Comparison of ENCODE assay signal across 1 cellular context in the genomic region with DNA sequence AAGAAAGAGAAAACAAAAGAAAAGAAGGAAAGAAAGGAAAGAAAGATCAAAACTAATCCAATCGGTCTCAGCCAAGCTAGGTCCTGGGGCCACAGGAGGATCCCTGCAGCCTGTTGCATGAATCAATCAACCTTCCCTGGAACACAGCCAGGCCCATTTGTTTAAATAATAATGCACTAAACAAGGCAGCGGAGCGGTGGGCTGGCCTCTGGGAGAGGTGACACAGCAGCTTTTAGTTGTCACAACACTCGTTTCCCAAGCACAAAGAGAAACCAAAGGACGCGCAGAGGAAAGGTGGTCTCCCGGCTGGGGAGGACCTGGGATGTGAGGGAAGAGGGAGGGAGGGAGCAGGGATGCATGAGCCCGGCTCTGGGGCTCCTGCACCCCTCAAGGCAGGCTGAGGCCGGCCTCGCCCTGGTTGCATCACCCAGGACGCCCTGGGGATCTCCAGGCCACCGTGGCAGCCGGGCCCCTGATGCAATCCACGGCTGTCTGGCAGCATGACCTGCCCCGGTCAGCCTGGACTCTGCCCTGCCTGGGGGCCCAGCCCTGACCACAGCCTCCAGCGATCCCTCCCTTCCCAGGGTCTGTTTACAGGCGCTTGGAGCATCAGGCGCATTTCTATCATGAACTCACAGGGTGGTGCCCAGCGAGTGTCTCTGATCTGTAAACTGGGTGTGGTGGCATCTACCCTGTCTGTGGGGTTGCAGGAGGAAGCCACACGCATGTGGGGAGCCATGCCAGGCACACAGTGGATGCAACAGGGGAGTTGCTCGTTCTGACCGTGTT.
A peak's percentile ranks its signal among the peaks of the same experiment; 100 is the strongest.
TF ChIP-seq lines count a peak whose summit lies in the region.

No MANE protein-coding gene starts in this region.

TF ChIP-seq in K562, 482 proteins besides CTCF, POLR2A, EP300 and RAD21 (continued from another document and continues in another):
- TF ChIP-seq, protein P1, sequence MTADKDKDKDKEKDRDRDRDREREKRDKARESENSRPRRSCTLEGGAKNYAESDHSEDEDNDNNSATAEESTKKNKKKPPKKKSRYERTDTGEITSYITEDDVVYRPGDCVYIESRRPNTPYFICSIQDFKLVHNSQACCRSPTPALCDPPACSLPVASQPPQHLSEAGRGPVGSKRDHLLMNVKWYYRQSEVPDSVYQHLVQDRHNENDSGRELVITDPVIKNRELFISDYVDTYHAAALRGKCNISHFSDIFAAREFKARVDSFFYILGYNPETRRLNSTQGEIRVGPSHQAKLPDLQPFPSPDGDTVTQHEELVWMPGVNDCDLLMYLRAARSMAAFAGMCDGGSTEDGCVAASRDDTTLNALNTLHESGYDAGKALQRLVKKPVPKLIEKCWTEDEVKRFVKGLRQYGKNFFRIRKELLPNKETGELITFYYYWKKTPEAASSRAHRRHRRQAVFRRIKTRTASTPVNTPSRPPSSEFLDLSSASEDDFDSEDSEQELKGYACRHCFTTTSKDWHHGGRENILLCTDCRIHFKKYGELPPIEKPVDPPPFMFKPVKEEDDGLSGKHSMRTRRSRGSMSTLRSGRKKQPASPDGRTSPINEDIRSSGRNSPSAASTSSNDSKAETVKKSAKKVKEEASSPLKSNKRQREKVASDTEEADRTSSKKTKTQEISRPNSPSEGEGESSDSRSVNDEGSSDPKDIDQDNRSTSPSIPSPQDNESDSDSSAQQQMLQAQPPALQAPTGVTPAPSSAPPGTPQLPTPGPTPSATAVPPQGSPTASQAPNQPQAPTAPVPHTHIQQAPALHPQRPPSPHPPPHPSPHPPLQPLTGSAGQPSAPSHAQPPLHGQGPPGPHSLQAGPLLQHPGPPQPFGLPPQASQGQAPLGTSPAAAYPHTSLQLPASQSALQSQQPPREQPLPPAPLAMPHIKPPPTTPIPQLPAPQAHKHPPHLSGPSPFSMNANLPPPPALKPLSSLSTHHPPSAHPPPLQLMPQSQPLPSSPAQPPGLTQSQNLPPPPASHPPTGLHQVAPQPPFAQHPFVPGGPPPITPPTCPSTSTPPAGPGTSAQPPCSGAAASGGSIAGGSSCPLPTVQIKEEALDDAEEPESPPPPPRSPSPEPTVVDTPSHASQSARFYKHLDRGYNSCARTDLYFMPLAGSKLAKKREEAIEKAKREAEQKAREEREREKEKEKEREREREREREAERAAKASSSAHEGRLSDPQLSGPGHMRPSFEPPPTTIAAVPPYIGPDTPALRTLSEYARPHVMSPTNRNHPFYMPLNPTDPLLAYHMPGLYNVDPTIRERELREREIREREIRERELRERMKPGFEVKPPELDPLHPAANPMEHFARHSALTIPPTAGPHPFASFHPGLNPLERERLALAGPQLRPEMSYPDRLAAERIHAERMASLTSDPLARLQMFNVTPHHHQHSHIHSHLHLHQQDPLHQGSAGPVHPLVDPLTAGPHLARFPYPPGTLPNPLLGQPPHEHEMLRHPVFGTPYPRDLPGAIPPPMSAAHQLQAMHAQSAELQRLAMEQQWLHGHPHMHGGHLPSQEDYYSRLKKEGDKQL (CRISPR knock-in tag; IDR thresholded peaks at IDR 0.05; ENCODE audit: borderline replicate concordance), result no peak
- TF ChIP-seq ILF3 (IDR thresholded peaks at IDR 0.05; ENCODE audit: borderline replicate concordance), result no peak
- TF ChIP-seq NRF1 (conservative IDR thresholded peaks at IDR 0.05 in 1 of 2, IDR thresholded peaks at IDR 0.05 in 1 of 2), result peak; percentile 46 to 58
- no peak for TF ChIP-seq PHB (CRISPR knock-in tag; IDR thresholded peaks at IDR 0.05)
- no peak for TF ChIP-seq U2AF2 (optimal IDR thresholded peaks at IDR 0.05; ENCODE audit: low read depth, low read length)
- no peak for TF ChIP-seq STAG1 (CRISPR knock-in tag; IDR thresholded peaks at IDR 0.05; ENCODE audit: borderline replicate concordance)
- no peak for TF ChIP-seq KAT8 (IDR thresholded peaks at IDR 0.05; ENCODE audit: low read depth)
- TF ChIP-seq, protein P2, sequence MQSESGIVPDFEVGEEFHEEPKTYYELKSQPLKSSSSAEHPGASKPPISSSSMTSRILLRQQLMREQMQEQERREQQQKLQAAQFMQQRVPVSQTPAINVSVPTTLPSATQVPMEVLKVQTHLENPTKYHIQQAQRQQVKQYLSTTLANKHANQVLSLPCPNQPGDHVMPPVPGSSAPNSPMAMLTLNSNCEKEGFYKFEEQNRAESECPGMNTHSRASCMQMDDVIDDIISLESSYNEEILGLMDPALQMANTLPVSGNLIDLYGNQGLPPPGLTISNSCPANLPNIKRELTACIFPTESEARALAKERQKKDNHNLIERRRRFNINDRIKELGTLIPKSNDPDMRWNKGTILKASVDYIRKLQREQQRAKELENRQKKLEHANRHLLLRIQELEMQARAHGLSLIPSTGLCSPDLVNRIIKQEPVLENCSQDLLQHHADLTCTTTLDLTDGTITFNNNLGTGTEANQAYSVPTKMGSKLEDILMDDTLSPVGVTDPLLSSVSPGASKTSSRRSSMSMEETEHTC (IDR thresholded peaks at IDR 0.05), result no peak
- TF ChIP-seq, protein P3, sequence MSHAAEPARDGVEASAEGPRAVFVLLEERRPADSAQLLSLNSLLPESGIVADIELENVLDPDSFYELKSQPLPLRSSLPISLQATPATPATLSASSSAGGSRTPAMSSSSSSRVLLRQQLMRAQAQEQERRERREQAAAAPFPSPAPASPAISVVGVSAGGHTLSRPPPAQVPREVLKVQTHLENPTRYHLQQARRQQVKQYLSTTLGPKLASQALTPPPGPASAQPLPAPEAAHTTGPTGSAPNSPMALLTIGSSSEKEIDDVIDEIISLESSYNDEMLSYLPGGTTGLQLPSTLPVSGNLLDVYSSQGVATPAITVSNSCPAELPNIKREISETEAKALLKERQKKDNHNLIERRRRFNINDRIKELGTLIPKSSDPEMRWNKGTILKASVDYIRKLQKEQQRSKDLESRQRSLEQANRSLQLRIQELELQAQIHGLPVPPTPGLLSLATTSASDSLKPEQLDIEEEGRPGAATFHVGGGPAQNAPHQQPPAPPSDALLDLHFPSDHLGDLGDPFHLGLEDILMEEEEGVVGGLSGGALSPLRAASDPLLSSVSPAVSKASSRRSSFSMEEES (CRISPR knock-in tag; IDR thresholded peaks at IDR 0.05), result no peak
- no peak for TF ChIP-seq DDX20 (tag; IDR thresholded peaks at IDR 0.05; ENCODE audit: low read depth)
- TF ChIP-seq, protein P4, sequence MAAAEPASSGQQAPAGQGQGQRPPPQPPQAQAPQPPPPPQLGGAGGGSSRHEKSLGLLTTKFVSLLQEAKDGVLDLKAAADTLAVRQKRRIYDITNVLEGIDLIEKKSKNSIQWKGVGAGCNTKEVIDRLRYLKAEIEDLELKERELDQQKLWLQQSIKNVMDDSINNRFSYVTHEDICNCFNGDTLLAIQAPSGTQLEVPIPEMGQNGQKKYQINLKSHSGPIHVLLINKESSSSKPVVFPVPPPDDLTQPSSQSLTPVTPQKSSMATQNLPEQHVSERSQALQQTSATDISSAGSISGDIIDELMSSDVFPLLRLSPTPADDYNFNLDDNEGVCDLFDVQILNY (CRISPR knock-in tag; IDR thresholded peaks at IDR 0.05), result no peak
- TF ChIP-seq, protein P5, sequence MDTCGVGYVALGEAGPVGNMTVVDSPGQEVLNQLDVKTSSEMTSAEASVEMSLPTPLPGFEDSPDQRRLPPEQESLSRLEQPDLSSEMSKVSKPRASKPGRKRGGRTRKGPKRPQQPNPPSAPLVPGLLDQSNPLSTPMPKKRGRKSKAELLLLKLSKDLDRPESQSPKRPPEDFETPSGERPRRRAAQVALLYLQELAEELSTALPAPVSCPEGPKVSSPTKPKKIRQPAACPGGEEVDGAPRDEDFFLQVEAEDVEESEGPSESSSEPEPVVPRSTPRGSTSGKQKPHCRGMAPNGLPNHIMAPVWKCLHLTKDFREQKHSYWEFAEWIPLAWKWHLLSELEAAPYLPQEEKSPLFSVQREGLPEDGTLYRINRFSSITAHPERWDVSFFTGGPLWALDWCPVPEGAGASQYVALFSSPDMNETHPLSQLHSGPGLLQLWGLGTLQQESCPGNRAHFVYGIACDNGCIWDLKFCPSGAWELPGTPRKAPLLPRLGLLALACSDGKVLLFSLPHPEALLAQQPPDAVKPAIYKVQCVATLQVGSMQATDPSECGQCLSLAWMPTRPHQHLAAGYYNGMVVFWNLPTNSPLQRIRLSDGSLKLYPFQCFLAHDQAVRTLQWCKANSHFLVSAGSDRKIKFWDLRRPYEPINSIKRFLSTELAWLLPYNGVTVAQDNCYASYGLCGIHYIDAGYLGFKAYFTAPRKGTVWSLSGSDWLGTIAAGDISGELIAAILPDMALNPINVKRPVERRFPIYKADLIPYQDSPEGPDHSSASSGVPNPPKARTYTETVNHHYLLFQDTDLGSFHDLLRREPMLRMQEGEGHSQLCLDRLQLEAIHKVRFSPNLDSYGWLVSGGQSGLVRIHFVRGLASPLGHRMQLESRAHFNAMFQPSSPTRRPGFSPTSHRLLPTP (IDR thresholded peaks at IDR 0.05; ENCODE audit: borderline replicate concordance, extremely low read depth, insufficient read length), result no peak
- TF ChIP-seq FOXK1 (CRISPR knock-in tag; IDR thresholded peaks at IDR 0.05; ENCODE audit: borderline replicate concordance), result no peak
- TF ChIP-seq NFE2L1 (tag; IDR thresholded peaks at IDR 0.05; ENCODE audit: borderline replicate concordance, low read depth), result peak; percentile 55; the same call in 1 of the 2 replicates
- no peak for TF ChIP-seq KLF16 (IDR thresholded peaks at IDR 0.05)
- no peak for TF ChIP-seq RBM39 (optimal IDR thresholded peaks at IDR 0.05; ENCODE audit: low read depth, low read length)
- no peak for TF ChIP-seq ZNF217 (CRISPR knock-in tag; IDR thresholded peaks at IDR 0.05)
- TF ChIP-seq SOX6 (IDR thresholded peaks at IDR 0.05), result peak; percentile 72
- TF ChIP-seq, protein P6, sequence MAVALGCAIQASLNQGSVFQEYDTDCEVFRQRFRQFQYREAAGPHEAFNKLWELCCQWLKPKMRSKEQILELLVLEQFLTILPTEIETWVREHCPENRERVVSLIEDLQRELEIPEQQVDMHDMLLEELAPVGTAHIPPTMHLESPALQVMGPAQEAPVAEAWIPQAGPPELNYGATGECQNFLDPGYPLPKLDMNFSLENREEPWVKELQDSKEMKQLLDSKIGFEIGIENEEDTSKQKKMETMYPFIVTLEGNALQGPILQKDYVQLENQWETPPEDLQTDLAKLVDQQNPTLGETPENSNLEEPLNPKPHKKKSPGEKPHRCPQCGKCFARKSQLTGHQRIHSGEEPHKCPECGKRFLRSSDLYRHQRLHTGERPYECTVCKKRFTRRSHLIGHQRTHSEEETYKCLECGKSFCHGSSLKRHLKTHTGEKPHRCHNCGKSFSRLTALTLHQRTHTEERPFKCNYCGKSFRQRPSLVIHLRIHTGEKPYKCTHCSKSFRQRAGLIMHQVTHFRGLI (CRISPR knock-in tag; IDR thresholded peaks at IDR 0.05), result no peak
- TF ChIP-seq, protein P7, sequence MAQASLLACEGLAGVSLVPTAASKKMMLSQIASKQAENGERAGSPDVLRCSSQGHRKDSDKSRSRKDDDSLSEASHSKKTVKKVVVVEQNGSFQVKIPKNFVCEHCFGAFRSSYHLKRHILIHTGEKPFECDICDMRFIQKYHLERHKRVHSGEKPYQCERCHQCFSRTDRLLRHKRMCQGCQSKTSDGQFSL (CRISPR knock-in tag; IDR thresholded peaks at IDR 0.05), result no peak
- TF ChIP-seq, protein P7 (tag; IDR thresholded peaks at IDR 0.05), result peak in 1 of 2 experiments; percentile 64; a peak in 2 of 4 replicates
- no peak for TF ChIP-seq BCOR (IDR thresholded peaks at IDR 0.05)
- TF ChIP-seq, protein P8, sequence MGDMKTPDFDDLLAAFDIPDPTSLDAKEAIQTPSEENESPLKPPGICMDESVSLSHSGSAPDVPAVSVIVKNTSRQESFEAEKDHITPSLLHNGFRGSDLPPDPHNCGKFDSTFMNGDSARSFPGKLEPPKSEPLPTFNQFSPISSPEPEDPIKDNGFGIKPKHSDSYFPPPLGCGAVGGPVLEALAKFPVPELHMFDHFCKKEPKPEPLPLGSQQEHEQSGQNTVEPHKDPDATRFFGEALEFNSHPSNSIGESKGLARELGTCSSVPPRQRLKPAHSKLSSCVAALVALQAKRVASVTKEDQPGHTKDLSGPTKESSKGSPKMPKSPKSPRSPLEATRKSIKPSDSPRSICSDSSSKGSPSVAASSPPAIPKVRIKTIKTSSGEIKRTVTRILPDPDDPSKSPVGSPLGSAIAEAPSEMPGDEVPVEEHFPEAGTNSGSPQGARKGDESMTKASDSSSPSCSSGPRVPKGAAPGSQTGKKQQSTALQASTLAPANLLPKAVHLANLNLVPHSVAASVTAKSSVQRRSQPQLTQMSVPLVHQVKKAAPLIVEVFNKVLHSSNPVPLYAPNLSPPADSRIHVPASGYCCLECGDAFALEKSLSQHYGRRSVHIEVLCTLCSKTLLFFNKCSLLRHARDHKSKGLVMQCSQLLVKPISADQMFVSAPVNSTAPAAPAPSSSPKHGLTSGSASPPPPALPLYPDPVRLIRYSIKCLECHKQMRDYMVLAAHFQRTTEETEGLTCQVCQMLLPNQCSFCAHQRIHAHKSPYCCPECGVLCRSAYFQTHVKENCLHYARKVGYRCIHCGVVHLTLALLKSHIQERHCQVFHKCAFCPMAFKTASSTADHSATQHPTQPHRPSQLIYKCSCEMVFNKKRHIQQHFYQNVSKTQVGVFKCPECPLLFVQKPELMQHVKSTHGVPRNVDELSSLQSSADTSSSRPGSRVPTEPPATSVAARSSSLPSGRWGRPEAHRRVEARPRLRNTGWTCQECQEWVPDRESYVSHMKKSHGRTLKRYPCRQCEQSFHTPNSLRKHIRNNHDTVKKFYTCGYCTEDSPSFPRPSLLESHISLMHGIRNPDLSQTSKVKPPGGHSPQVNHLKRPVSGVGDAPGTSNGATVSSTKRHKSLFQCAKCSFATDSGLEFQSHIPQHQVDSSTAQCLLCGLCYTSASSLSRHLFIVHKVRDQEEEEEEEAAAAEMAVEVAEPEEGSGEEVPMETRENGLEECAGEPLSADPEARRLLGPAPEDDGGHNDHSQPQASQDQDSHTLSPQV (IDR thresholded peaks at IDR 0.05), result peak; percentile 92
- TF ChIP-seq LEF1 (IDR thresholded peaks at IDR 0.05), result peak; percentile 70; the same call in 1 of the 2 replicates
- no peak for TF ChIP-seq WHSC1 (IDR thresholded peaks at IDR 0.05; ENCODE audit: low read length)
- TF ChIP-seq ZNF589 (CRISPR knock-in tag; IDR thresholded peaks at IDR 0.05; ENCODE audit: low read depth), result peak; percentile 45; the same call in 1 of the 2 replicates
- no peak for TF ChIP-seq HNRNPL (IDR thresholded peaks at IDR 0.05; ENCODE audit: low read depth, low read length)
- TF ChIP-seq EZH2 (IDR thresholded peaks at IDR 0.05; ENCODE audit: borderline replicate concordance, low read depth, low read length), result no peak
- TF ChIP-seq, protein P9, sequence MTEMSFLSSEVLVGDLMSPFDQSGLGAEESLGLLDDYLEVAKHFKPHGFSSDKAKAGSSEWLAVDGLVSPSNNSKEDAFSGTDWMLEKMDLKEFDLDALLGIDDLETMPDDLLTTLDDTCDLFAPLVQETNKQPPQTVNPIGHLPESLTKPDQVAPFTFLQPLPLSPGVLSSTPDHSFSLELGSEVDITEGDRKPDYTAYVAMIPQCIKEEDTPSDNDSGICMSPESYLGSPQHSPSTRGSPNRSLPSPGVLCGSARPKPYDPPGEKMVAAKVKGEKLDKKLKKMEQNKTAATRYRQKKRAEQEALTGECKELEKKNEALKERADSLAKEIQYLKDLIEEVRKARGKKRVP (CRISPR knock-in tag; IDR thresholded peaks at IDR 0.05), result peak; percentile 99
- no peak for TF ChIP-seq CREBBP (IDR thresholded peaks at IDR 0.05; ENCODE audit: low read depth, low read length)
- TF ChIP-seq, protein P10, sequence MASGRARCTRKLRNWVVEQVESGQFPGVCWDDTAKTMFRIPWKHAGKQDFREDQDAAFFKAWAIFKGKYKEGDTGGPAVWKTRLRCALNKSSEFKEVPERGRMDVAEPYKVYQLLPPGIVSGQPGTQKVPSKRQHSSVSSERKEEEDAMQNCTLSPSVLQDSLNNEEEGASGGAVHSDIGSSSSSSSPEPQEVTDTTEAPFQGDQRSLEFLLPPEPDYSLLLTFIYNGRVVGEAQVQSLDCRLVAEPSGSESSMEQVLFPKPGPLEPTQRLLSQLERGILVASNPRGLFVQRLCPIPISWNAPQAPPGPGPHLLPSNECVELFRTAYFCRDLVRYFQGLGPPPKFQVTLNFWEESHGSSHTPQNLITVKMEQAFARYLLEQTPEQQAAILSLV (tag; IDR thresholded peaks at IDR 0.05), result peak; percentile 85
- TF ChIP-seq NCOA1 (IDR thresholded peaks at IDR 0.05; ENCODE audit: low read depth), result no peak; the same call in 1 of the 2 replicates
